1 cellular context compared by ENCODE assay signal in the genomic region with DNA sequence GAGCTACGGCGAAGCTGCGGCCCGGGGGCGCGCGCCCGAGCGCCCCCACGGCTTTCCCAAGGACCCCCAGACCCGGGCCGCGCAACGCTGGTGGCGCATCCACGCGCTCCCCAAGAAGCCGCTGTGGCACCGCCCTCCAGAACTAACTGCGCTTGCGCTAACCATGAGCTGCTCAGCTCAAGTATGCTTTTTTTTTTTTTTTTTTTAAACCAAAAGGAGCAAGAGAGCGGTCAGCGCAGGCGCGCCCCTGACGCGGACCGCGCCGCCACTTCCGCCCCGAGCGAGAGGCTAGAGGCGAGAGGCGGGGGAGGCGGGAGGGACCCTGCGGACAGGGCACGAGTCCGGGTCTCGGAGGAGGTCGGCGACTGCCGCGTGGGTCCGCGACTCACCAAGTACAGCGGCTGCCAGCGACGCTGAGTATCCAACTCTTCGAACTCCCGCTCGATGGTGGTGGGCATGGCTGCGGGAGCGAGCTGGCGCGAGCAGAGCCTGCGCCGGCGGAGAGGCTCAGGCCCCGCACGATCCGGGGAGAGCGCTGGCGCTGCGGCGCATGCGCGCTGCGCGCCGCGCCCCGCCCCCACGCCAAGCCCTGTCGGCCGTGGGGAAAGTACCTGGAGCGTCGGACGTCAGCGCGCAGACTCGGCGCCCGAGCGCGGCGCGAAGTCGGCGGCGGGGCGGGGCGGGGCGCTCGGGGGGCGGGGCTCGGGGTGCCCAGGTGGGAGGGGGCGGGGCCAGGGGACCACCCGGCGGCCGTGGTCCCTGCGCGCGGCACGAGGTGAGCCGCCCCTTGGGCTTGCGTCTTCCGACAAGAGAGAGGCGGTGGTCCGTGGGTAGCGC.
TF ChIP-seq lines count a peak whose summit lies in the region.

A gene (minus strand): TSS at position 554 of the 837 bp plus-strand sequence. CDS start 96 bp downstream, at position 458.

TF ChIP-seq in WTC11, 78 proteins besides CTCF, POLR2A, EP300 and RAD21 (continued from another document):
- TF ChIP-seq TEAD1 (CRISPR knock-in tag; IDR thresholded peaks at IDR 0.05) (peak; percentile 43; the same call in 1 of the 2 replicates), ZNF671 (CRISPR knock-in tag; IDR thresholded peaks at IDR 0.05) (no peak)
- TF ChIP-seq, protein P1, sequence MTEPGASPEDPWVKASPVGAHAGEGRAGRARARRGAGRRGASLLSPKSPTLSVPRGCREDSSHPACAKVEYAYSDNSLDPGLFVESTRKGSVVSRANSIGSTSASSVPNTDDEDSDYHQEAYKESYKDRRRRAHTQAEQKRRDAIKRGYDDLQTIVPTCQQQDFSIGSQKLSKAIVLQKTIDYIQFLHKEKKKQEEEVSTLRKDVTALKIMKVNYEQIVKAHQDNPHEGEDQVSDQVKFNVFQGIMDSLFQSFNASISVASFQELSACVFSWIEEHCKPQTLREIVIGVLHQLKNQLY (CRISPR knock-in tag; IDR thresholded peaks at IDR 0.05), result 0 out of 2 replicates have a peak, but pooled peaks have one; percentile 77
TF ChIP-seq in WTC11: peak in this region for 31.
